Comparison of ENCODE assay signal across 1 cellular context in the genomic region with DNA sequence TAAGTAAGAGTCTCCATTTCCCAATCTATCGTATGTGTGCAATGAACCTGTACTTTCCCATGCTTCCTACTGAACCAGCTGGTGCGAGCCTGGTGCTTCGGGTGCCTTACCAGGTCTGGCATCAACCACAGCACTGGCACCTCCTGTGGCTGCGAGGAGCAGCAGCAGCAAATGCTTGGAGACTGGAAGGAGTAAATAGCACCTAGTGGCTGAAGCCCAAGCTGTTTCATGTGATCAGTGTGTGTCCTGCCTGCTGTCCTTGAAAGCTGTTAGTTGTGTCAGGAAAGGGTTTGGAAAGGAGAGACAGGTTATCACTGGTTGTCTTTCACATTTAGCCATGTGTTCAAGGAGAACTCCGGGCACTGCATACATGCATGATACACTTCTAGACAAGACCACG.
A peak's percentile ranks its signal among the peaks of the same experiment; 100 is the strongest.
TF ChIP-seq lines count a peak whose summit lies in the region.

No MANE protein-coding gene starts in this region.

TF ChIP-seq in HepG2, 621 proteins besides CTCF, POLR2A, EP300 and RAD21 (continued from another document and continues in another):
- TF ChIP-seq ZNF558 (CRISPR knock-in tag; IDR thresholded peaks at IDR 0.05; ENCODE audit: borderline replicate concordance) (no peak), ZNF749 (CRISPR knock-in tag; IDR thresholded peaks at IDR 0.05; ENCODE audit: borderline replicate concordance) (no peak), AHR (CRISPR knock-in tag; IDR thresholded peaks at IDR 0.05) (no peak), KLF13 (CRISPR knock-in tag; IDR thresholded peaks at IDR 0.05) (no peak), RELA (CRISPR knock-in tag; IDR thresholded peaks at IDR 0.05) (no peak), MNT (IDR thresholded peaks at IDR 0.05) (no peak), FOXJ3 (CRISPR knock-in tag; IDR thresholded peaks at IDR 0.05; ENCODE audit: borderline replicate concordance) (peak; percentile 46; the same call in 1 of the 2 replicates), RCOR2 (CRISPR knock-in tag; IDR thresholded peaks at IDR 0.05) (no peak), KAT7 (CRISPR knock-in tag; IDR thresholded peaks at IDR 0.05; ENCODE audit: borderline replicate concordance) (no peak), POLR2AphosphoS2 (IDR thresholded peaks at IDR 0.05; ENCODE audit: low read depth, low read length) (no peak), PCBP1 (IDR thresholded peaks at IDR 0.05; ENCODE audit: borderline replicate concordance, low read depth, low read length) (no peak), ZKSCAN1 (IDR thresholded peaks at IDR 0.05; ENCODE audit: low read length) (no peak), ZNF282 (IDR thresholded peaks at IDR 0.05; ENCODE audit: partially characterized antibody) (no peak), ELF4 (CRISPR knock-in tag; IDR thresholded peaks at IDR 0.05; ENCODE audit: borderline replicate concordance) (no peak), AHDC1 (CRISPR knock-in tag; IDR thresholded peaks at IDR 0.05; ENCODE audit: borderline replicate concordance) (no peak; the same call in 1 of the 2 replicates), ZNF121 (CRISPR knock-in tag; IDR thresholded peaks at IDR 0.05) (no peak), E2F1 (CRISPR knock-in tag; IDR thresholded peaks at IDR 0.05) (no peak), ZNF296 (CRISPR knock-in tag; conservative IDR thresholded peaks at IDR 0.05) (no peak), ZNF703 (CRISPR knock-in tag; IDR thresholded peaks at IDR 0.05; ENCODE audit: borderline replicate concordance) (no peak), FOXK1 (CRISPR knock-in tag; IDR thresholded peaks at IDR 0.05; ENCODE audit: borderline replicate concordance, low read depth) (peak; percentile 51; the same call in 1 of the 2 replicates), ZNF292 (CRISPR knock-in tag; IDR thresholded peaks at IDR 0.05; ENCODE audit: borderline replicate concordance, low read depth) (peak; percentile 85; the same call in 1 of the 2 replicates), ZNF574 (CRISPR knock-in tag; IDR thresholded peaks at IDR 0.05) (peak; percentile 34; the same call in 1 of the 2 replicates), MAZ (IDR thresholded peaks at IDR 0.05; ENCODE audit: borderline replicate concordance, low read depth, low read length) (no peak), MAZ (CRISPR knock-in tag; IDR thresholded peaks at IDR 0.05; ENCODE audit: low read depth) (no peak), ZNF431 (CRISPR knock-in tag; IDR thresholded peaks at IDR 0.05; ENCODE audit: borderline replicate concordance, low read depth) (no peak), HMGXB4 (CRISPR knock-in tag; IDR thresholded peaks at IDR 0.05; ENCODE audit: borderline replicate concordance in 1 of 2, low read depth in 1 of 2) (0 out of 4 replicates have a peak, but pooled peaks of 1 of the 2 experiments have one; percentile 53), PCBP2 (optimal IDR thresholded peaks at IDR 0.05; ENCODE audit: low read depth, low read length, poor library complexity, severe bottlenecking) (no peak), ZNF264 (CRISPR knock-in tag; IDR thresholded peaks at IDR 0.05) (no peak), SNAI1 (CRISPR knock-in tag; IDR thresholded peaks at IDR 0.05; ENCODE audit: borderline replicate concordance) (no peak), MIER2 (CRISPR knock-in tag; IDR thresholded peaks at IDR 0.05) (no peak), MAF1 (CRISPR knock-in tag; IDR thresholded peaks at IDR 0.05; ENCODE audit: borderline replicate concordance) (no peak), FOSL1 (CRISPR knock-in tag; IDR thresholded peaks at IDR 0.05; ENCODE audit: borderline replicate concordance) (no peak), E2F2 (CRISPR knock-in tag; IDR thresholded peaks at IDR 0.05; ENCODE audit: borderline replicate concordance) (0 out of 2 replicates have a peak, but pooled peaks have one; percentile 39), MZF1 (CRISPR knock-in tag; IDR thresholded peaks at IDR 0.05; ENCODE audit: borderline replicate concordance) (no peak), ZNF496 (CRISPR knock-in tag; IDR thresholded peaks at IDR 0.05; ENCODE audit: insufficient replicate concordance) (no peak)
- TF ChIP-seq, protein P1, sequence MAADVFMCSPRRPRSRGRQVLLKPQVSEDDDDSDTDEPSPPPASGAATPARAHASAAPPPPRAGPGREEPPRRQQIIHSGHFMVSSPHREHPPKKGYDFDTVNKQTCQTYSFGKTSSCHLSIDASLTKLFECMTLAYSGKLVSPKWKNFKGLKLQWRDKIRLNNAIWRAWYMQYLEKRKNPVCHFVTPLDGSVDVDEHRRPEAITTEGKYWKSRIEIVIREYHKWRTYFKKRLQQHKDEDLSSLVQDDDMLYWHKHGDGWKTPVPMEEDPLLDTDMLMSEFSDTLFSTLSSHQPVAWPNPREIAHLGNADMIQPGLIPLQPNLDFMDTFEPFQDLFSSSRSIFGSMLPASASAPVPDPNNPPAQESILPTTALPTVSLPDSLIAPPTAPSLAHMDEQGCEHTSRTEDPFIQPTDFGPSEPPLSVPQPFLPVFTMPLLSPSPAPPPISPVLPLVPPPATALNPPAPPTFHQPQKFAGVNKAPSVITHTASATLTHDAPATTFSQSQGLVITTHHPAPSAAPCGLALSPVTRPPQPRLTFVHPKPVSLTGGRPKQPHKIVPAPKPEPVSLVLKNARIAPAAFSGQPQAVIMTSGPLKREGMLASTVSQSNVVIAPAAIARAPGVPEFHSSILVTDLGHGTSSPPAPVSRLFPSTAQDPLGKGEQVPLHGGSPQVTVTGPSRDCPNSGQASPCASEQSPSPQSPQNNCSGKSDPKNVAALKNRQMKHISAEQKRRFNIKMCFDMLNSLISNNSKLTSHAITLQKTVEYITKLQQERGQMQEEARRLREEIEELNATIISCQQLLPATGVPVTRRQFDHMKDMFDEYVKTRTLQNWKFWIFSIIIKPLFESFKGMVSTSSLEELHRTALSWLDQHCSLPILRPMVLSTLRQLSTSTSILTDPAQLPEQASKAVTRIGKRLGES (CRISPR knock-in tag; IDR thresholded peaks at IDR 0.05; ENCODE audit: borderline replicate concordance): 0 out of 2 replicates have a peak, but pooled peaks have one; percentile 39
